10 cellular contexts compared by ENCODE assay signal in the genomic region with DNA sequence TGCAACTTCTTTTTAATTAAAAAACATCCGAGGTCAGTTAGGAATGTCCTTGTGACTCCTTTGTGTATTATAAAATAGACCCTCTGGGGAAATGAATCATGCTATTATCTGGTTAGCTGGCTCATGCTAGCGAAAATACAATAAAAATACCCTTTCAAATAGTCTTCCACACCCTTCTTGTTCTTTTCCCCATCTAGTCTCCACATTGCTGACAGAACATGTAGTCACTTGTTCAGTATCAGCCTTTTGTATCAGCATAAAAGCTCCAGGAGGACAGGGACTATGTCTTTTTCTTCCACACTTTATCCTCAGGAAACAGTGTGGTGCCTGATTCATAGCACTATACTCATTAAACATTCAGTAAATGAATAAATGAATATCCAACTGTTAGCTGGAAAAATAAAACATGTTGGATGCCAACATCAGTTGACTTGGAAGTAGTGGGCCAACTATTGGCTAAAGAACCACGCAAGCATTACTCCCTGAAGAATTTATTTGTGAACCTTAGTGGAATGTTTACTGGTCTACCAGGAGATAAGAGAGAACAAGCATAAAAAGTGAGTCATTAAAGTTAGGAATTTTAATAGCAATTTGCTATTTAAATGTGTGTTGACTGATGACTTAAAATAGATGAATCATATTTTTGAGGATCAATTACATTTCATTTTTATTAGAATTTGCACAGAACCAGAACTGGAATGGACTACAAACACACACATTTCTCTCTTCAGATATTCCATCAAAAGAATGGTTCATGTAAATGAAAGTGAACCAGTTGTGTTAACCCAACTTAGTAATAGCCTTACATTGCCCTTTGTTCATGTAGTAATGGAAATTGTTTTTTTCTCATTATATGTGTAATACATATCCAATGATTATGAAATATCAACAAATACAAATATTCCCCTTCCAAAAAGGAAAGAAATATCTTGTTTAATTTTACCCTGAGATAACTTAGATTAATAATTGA.
DNase-seq lines count a peak whose midpoint lies in the region; ATAC-seq, FAIRE-seq and TF ChIP-seq lines count a peak whose summit lies in the region.
"Had no signal": no experiment of that assay in that cellular context is flagged by ENCODE, and none has a peak within 500 bp of the region (broad histone marks: within the 10 kb centered on the region; RNA-seq: fewer than 3 reads in every experiment).

No MANE protein-coding gene starts in this region.

- peak overlapping the region; percentile 27; the same call in 1 of the 2 replicates for H3K4me3 ChIP-seq in ACC112 (ENCODE audit: low read depth, low read length)
- no peak overlapping the region for H3K4me3 ChIP-seq in bronchial epithelial cell (ENCODE audit: low read depth, low read length)
- H3K4me3 ChIP-seq in HepG2 (replicated peaks in 1 of 3; ENCODE audit: insufficient read depth in 1 of 3, low read depth in 2 of 3, low read length in 3 of 3), result no peak overlapping the region
- H3K4me3 ChIP-seq in tibial artery, result no peak overlapping the region
- H3K4me3 ChIP-seq: neural progenitor cell had no signal

- in situ Hi-C loops in HepG2 (cut with HindIII; ENCODE audit: extremely low pct_ligation_motif_present, low pct_unique_long_range_greater_than_20kb), result no loop called here

- H3K27ac ChIP-seq in ACC112 (ENCODE audit: low read depth, low read length) (peak overlapping the region; percentile 98), HepG2 (ENCODE audit: extremely low read length, insufficient read depth, low read length) (no peak overlapping the region), tibial artery (no peak overlapping the region)
- H3K27ac ChIP-seq: neural progenitor cell had no signal

- peaks cover 48% of the 10 kb centered on the region for H3K4me1 ChIP-seq in ACC112 (ENCODE audit: control insufficient read depth, insufficient read depth, low read length, unreplicated experiment)
- H3K4me1 ChIP-seq in HepG2 (ENCODE audit: insufficient read depth, low read length), result no peaks in the 10 kb centered on the region
- H3K4me1 ChIP-seq in tibial artery, result no peaks in the 10 kb centered on the region

- no peaks in the 10 kb centered on the region for H4K20me1 ChIP-seq in HepG2 (ENCODE audit: insufficient read depth, low read length)

- FAIRE-seq in bronchial epithelial cell (lab: Jason Lieb, UNC) (no peak), HepG2 (lab: Jason Lieb, UNC) (no peak)

- H3K36me3 ChIP-seq in ACC112 (ENCODE audit: insufficient read depth, low read length) (no peaks in the 10 kb centered on the region), bronchial epithelial cell (ENCODE audit: control insufficient read depth, insufficient read depth, low read length) (no peaks in the 10 kb centered on the region), HepG2 (replicated peaks in 1 of 2; ENCODE audit: control insufficient read depth in 1 of 2, insufficient read depth in 2 of 2, low read length in 2 of 2) (no peaks in the 10 kb centered on the region), tibial artery (no peaks in the 10 kb centered on the region)
- H3K36me3 ChIP-seq: neural progenitor cell had no signal

- H3K27me3 ChIP-seq in ACC112 (ENCODE audit: insufficient read depth, low read length) (no peaks in the 10 kb centered on the region), bronchial epithelial cell (ENCODE audit: control insufficient read depth, insufficient read depth, low read length) (no peaks in the 10 kb centered on the region), HepG2 (ENCODE audit: control insufficient read depth in 1 of 2, insufficient read depth in 2 of 2, low read length in 2 of 2) (no peaks in the 10 kb centered on the region), tibial artery (no peaks in the 10 kb centered on the region)
- H3K27me3 ChIP-seq: neural progenitor cell had no signal

- no peak overlapping the region for H3K4me2 ChIP-seq in HepG2 (ENCODE audit: low read depth, low read length)
- H3K4me2 ChIP-seq: neural progenitor cell had no signal

- no peak for TF ChIP-seq CTCF in bronchial epithelial cell (IDR thresholded peaks at IDR 0.05; ENCODE audit: insufficient read depth, low read length, severe bottlenecking)
- no peak for TF ChIP-seq CTCF in HepG2 (CRISPR knock-in tag; IDR thresholded peaks at IDR 0.05)
- no peak for TF ChIP-seq CTCF in tibial artery (IDR thresholded peaks at IDR 0.05)

- H3K9ac ChIP-seq in HepG2 (ENCODE audit: insufficient read depth, low read depth, low read length), result no peak overlapping the region
- H3K9ac ChIP-seq: neural progenitor cell had no signal

- CTCF ChIA-PET in HepG2 (lab: Yijun Ruan, JAX; ENCODE audit: low intra/inter-chr PET ratio, low total read pairs), result no interaction called here

- no peak for TF ChIP-seq POLR2A in HepG2 (IDR thresholded peaks at IDR 0.05; ENCODE audit: insufficient read depth in 1 of 2, low read depth in 2 of 2, low read length in 2 of 2)

- H2AFZ ChIP-seq in ACC112 (ENCODE audit: low read length, unreplicated experiment) (peak overlapping the region; percentile 28), HepG2 (ENCODE audit: low read length) (no peak overlapping the region)
- H2AFZ ChIP-seq: neural progenitor cell had no signal

- no peak for TF ChIP-seq RAD21 in HepG2 (CRISPR knock-in tag; IDR thresholded peaks at IDR 0.05)

- no TSS peak for BruUV-seq in HepG2 (replicated peaks; lab: Mats Ljungman, UMichigan)

- WGBS in HepG2 (ENCODE audit: low lambda C conversion rate), result 45% methylated on average over 3 of the region's 3 CpGs

- POLR2A ChIA-PET in HepG2 (lab: Yijun Ruan, JAX), result no interaction called here

- no peak for TF ChIP-seq EP300 in HepG2 (IDR thresholded peaks at IDR 0.05; ENCODE audit: low read depth in 2 of 2, low read length in 2 of 2)
- no peak for TF ChIP-seq EP300 in HepG2 (CRISPR knock-in tag; IDR thresholded peaks at IDR 0.05; ENCODE audit: borderline replicate concordance)

- intact Hi-C loops in HepG2 (cut with micrococcal nuclease; ENCODE audit: unreplicated experiment) (no loop called here), tibial artery (cut with DNase I; ENCODE audit: low total_unique reads) (no loop called here)

- ATAC-seq in HepG2 (no peak), GM18511 (IDR thresholded peaks at IDR 0.05; ENCODE audit: unreplicated experiment) (no peak), HG03280 (IDR thresholded peaks at IDR 0.05; ENCODE audit: unreplicated experiment) (no peak)
- ATAC-seq: activated CD8-positive, alpha-beta memory T cell treated with anti-CD3 and anti-CD28 coated beads, Interleukin-2, amount 10 ng/mL, durations not matched to agents 7 days and 5 days had no signal

- DNase-seq in HS-5 (ENCODE audit: low read depth) (peak; percentile 82), bronchial epithelial cell (ENCODE audit: low read depth) (peak; percentile 98), HepG2 (ENCODE audit: low spot score) (peak; percentile 13), tibial artery (no peak), NCI-H510A (lab: John Stamatoyannopoulos, UW) (no peak)
- DNase-seq: activated CD8-positive, alpha-beta memory T cell treated with anti-CD3 and anti-CD28 coated beads, Interleukin-2, amount 10 ng/mL, durations not matched to agents 7 days and 5 days had no signal

- no peaks in the 10 kb centered on the region for H3K79me2 ChIP-seq in ACC112 (ENCODE audit: control insufficient read depth, insufficient read depth, low read length, unreplicated experiment)
- no peaks in the 10 kb centered on the region for H3K79me2 ChIP-seq in HepG2 (ENCODE audit: insufficient read depth, low read length)

- H3K9me3 ChIP-seq in HepG2 (ENCODE audit: low read length) (no peaks in the 10 kb centered on the region), tibial artery (no peaks in the 10 kb centered on the region)

TF ChIP-seq in HepG2, 621 proteins besides CTCF, POLR2A, EP300 and RAD21 (continues in another document):
- no peak for TF ChIP-seq SYNCRIP (IDR thresholded peaks at IDR 0.05; ENCODE audit: insufficient read depth, low read depth, low read length)
- TF ChIP-seq, protein P1, sequence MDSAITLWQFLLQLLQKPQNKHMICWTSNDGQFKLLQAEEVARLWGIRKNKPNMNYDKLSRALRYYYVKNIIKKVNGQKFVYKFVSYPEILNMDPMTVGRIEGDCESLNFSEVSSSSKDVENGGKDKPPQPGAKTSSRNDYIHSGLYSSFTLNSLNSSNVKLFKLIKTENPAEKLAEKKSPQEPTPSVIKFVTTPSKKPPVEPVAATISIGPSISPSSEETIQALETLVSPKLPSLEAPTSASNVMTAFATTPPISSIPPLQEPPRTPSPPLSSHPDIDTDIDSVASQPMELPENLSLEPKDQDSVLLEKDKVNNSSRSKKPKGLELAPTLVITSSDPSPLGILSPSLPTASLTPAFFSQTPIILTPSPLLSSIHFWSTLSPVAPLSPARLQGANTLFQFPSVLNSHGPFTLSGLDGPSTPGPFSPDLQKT (CRISPR knock-in tag; IDR thresholded peaks at IDR 0.05; ENCODE audit: borderline replicate concordance), result no peak
- TF ChIP-seq, protein P2, sequence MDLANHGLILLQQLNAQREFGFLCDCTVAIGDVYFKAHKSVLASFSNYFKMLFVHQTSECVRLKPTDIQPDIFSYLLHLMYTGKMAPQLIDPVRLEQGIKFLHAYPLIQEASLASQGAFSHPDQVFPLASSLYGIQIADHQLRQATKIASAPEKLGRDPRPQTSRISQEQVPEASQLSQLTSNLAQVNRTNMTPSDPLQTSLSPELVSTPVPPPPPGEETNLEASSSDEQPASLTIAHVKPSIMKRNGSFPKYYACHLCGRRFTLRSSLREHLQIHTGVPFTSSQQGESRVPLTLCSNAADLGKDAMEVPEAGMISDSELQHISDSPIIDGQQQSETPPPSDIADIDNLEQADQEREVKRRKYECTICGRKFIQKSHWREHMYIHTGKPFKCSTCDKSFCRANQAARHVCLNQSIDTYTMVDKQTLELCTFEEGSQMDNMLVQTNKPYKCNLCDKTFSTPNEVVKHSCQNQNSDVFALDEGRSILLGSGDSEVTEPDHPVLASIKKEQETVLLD (CRISPR knock-in tag; IDR thresholded peaks at IDR 0.05; ENCODE audit: low read depth), result no peak

Comparison
In these comparisons a context has a peak if more than half of its experiments do, and no peak if none do; other contexts are left out.
1. DNase-seq: peak in HS-5 (single experiment), bronchial epithelial cell (single experiment) and HepG2 (single experiment); none in tibial artery (0 of 2) and NCI-H510A (single experiment).